21 cellular contexts compared by ENCODE assay signal in the genomic region with DNA sequence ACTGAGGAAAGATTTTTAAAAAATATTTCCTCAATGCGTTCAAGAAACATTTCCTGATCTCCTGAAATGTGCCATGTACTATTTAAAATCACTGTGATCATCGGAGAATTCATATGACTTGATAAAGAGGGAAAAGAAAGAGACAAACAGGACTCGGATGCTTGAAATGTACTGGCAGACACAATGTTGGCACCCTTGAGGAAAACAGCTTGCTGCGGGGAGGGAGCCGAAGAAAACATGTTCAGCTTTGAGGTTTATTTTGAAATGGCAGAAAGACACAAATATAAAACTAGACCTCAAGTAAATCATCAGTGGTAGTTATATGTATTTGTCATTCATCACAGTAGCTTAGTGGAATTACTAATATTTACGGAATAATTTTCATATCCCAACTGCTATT.
"Had no signal": no experiment of that assay in that cellular context is flagged by ENCODE, and none has a peak within 500 bp of the region (broad histone marks: within the 10 kb centered on the region; RNA-seq: fewer than 3 reads in every experiment).

No MANE protein-coding gene starts in this region.

- H3K9me3 Mint-ChIP-seq: activated T-helper 1 cell treated with anti-CD3 and anti-CD28 coated beads, Interleukin-12 subunit alpha, Interleukin-12 subunit beta, Interleukin-2, Interleukin-4 antibody, amounts not matched to agents 30 ng/mL and 10 ng/mL and 1 ng/mL, durations not matched to agents 14 hours and 24 hours and 36 hours; neural crest cell had no signal

- H3K27ac ChIP-seq: coronary artery, heart right ventricle, left ventricle myocardium inferior, right lobe of liver, stomach had no signal

- H3K27me3 ChIP-seq: heart right ventricle, right lobe of liver, stomach had no signal

- H3K4me1 Mint-ChIP-seq: activated CD4-positive, alpha-beta T cell treated with anti-CD3 and anti-CD28 coated beads for 36 hours; activated naive CD8-positive, alpha-beta T cell treated with anti-CD3 and anti-CD28 coated beads for 36 hours; immature natural killer cell; neural crest cell; stimulated activated effector memory CD8-positive, alpha-beta T cell treated with anti-CD3 and anti-CD28 coated beads, Interleukin-12 subunit alpha, Interleukin-12 subunit beta, amount 100 ng/mL, for 72 hours; T-helper 17 cell had no signal

- H3K36me3 Mint-ChIP-seq: activated CD4-positive, alpha-beta memory T cell treated with anti-CD3 and anti-CD28 coated beads for 36 hours; activated naive CD8-positive, alpha-beta T cell treated with anti-CD3 and anti-CD28 coated beads for 36 hours; immature natural killer cell; stimulated activated effector memory CD8-positive, alpha-beta T cell treated with anti-CD3 and anti-CD28 coated beads, Interleukin-12 subunit alpha, Interleukin-12 subunit beta, amount 100 ng/mL, for 72 hours had no signal

- DNase-seq: activated CD4-positive, alpha-beta memory T cell treated with anti-CD3 and anti-CD28 coated beads for 36 hours; activated CD4-positive, alpha-beta T cell treated with anti-CD3 and anti-CD28 coated beads for 36 hours; activated naive CD8-positive, alpha-beta T cell treated with anti-CD3 and anti-CD28 coated beads for 36 hours; activated T-cell treated with anti-CD3 and anti-CD28 coated beads for 4 hours; heart right ventricle; immature natural killer cell; kidney glomerular epithelial cell; left ventricle myocardium inferior; mammary epithelial cell; right lobe of liver; small intestine; stimulated activated CD4-positive, alpha-beta T cell treated with anti-CD3 and anti-CD28 coated beads, Interleukin-15, amount 100 ng/mL, for 24 hours; stimulated activated CD4-positive, alpha-beta T cell treated with anti-CD3 and anti-CD28 coated beads, Interleukin-4, amount 100 ng/mL, for 1 hour; stomach; T-helper 17 cell; trophoblast cell had no signal

- H3K36me3 ChIP-seq: heart right ventricle, left ventricle myocardium inferior, right lobe of liver, stomach had no signal

- H3K4me3 ChIP-seq: coronary artery, heart right ventricle, left ventricle myocardium inferior, right lobe of liver, stomach had no signal

- H3K4me3 Mint-ChIP-seq: activated CD4-positive, alpha-beta memory T cell treated with anti-CD3 and anti-CD28 coated beads for 36 hours; activated CD4-positive, alpha-beta T cell treated with anti-CD3 and anti-CD28 coated beads for 36 hours; activated naive CD8-positive, alpha-beta T cell treated with anti-CD3 and anti-CD28 coated beads for 36 hours; activated T-helper 1 cell treated with anti-CD3 and anti-CD28 coated beads, Interleukin-12 subunit alpha, Interleukin-12 subunit beta, Interleukin-2, Interleukin-4 antibody, amounts not matched to agents 30 ng/mL and 10 ng/mL and 1 ng/mL, durations not matched to agents 14 hours and 24 hours and 36 hours; immature natural killer cell; neural crest cell; stimulated activated effector memory CD8-positive, alpha-beta T cell treated with anti-CD3 and anti-CD28 coated beads, Interleukin-12 subunit alpha, Interleukin-12 subunit beta, amount 100 ng/mL, for 72 hours; T-helper 17 cell had no signal

- H3K9me3 ChIP-seq: heart right ventricle, left ventricle myocardium inferior, right lobe of liver, stomach had no signal

- ATAC-seq: activated CD4-positive, alpha-beta T cell treated with anti-CD3 and anti-CD28 coated beads for 36 hours; esophagus mucosa; heart right ventricle; right lobe of liver; stimulated activated effector memory CD8-positive, alpha-beta T cell treated with anti-CD3 and anti-CD28 coated beads, Interleukin-12 subunit alpha, Interleukin-12 subunit beta, amount 100 ng/mL, for 72 hours; T-helper 17 cell had no signal

- H3K27me3 Mint-ChIP-seq: activated CD4-positive, alpha-beta memory T cell treated with anti-CD3 and anti-CD28 coated beads for 36 hours; activated CD4-positive, alpha-beta T cell treated with anti-CD3 and anti-CD28 coated beads for 36 hours; activated naive CD8-positive, alpha-beta T cell treated with anti-CD3 and anti-CD28 coated beads for 36 hours; T-helper 17 cell had no signal

- H3K27ac Mint-ChIP-seq: activated CD4-positive, alpha-beta memory T cell treated with anti-CD3 and anti-CD28 coated beads for 36 hours; activated CD4-positive, alpha-beta T cell treated with anti-CD3 and anti-CD28 coated beads for 36 hours; activated naive CD8-positive, alpha-beta T cell treated with anti-CD3 and anti-CD28 coated beads for 36 hours; activated T-helper 1 cell treated with anti-CD3 and anti-CD28 coated beads, Interleukin-12 subunit alpha, Interleukin-12 subunit beta, Interleukin-2, Interleukin-4 antibody, amounts not matched to agents 30 ng/mL and 10 ng/mL and 1 ng/mL, durations not matched to agents 14 hours and 24 hours and 36 hours; immature natural killer cell; stimulated activated effector memory CD8-positive, alpha-beta T cell treated with anti-CD3 and anti-CD28 coated beads, Interleukin-12 subunit alpha, Interleukin-12 subunit beta, amount 100 ng/mL, for 72 hours; T-helper 17 cell had no signal
